26 cellular contexts compared by ENCODE assay signal in genomic region chr2:236689981-236690380, GRCh38.
"Had no signal": no experiment of that assay in that cellular context is flagged by ENCODE, and none has a peak within 500 bp of the region (broad histone marks: within the 10 kb centered on the region; RNA-seq: fewer than 3 reads in every experiment).

No MANE protein-coding gene starts in this region.

- ATAC-seq: activated naive CD8-positive, alpha-beta T cell treated with anti-CD3 and anti-CD28 coated beads, Interleukin-2, amount 50 U/mL, for 24 hours; activated T-cell treated with anti-CD3 and anti-CD28 coated beads, Interleukin-2, amount 50 U/mL, for 4 hours; activated T-helper 17 cell treated with anti-CD3 and anti-CD28 coated beads, Interleukin-2, amount 50 U/mL, for 72 hours; left lung; lower lobe of right lung; mucosa of descending colon; natural killer cell treated with Interleukin-12 subunit alpha and Interleukin-12 subunit beta and Interleukin-15 and Interleukin-18, amount 100 ng/mL, for 72 hours; right lobe of liver; stimulated activated effector memory CD8-positive, alpha-beta T cell treated with anti-CD3 and anti-CD28 coated beads, Interleukin-12 subunit alpha, Interleukin-12 subunit beta, amount 100 ng/mL, for 72 hours; upper lobe of right lung had no signal

- H3K9me3 Mint-ChIP-seq: activated CD4-positive, alpha-beta memory T cell treated with anti-CD3 and anti-CD28 coated beads, Interleukin-2, amount 10 ng/mL, durations not matched to agents 7 days and 5 days; activated CD4-positive, alpha-beta T cell treated with anti-CD3 and anti-CD28 coated beads, Interleukin-2, amount 10 ng/mL, durations not matched to agents 7 days and 5 days; activated naive CD4-positive, alpha-beta T cell treated with anti-CD3 and anti-CD28 coated beads, Interleukin-2, amount 50 U/mL, for 24 hours; activated naive CD8-positive, alpha-beta T cell treated with anti-CD3 and anti-CD28 coated beads, Interleukin-2, amount 50 U/mL, for 24 hours; activated T-cell treated with anti-CD3 and anti-CD28 coated beads, Interleukin-2, amount 50 U/mL, for 4 hours; activated T-helper 17 cell treated with anti-CD3 and anti-CD28 coated beads, Interleukin-2, amount 50 U/mL, for 72 hours; natural killer cell treated with Interleukin-12 subunit alpha and Interleukin-12 subunit beta and Interleukin-15 and Interleukin-18, amount 100 ng/mL, for 72 hours; stimulated activated effector memory CD8-positive, alpha-beta T cell treated with anti-CD3 and anti-CD28 coated beads, Interleukin-12 subunit alpha, Interleukin-12 subunit beta, amount 100 ng/mL, for 72 hours; stimulated activated naive CD8-positive, alpha-beta T cell treated with anti-CD3 and anti-CD28 coated beads, Interleukin-15, Interleukin-2, amounts not matched to agents 100 ng/mL and 50 ng/mL, for 24 hours had no signal

- DNase-seq: activated CD4-positive, alpha-beta memory T cell treated with anti-CD3 and anti-CD28 coated beads, Interleukin-2, amount 10 ng/mL, durations not matched to agents 7 days and 5 days; activated CD4-positive, alpha-beta T cell treated with anti-CD3 and anti-CD28 coated beads for 1 hour; activated CD4-positive, alpha-beta T cell treated with anti-CD3 and anti-CD28 coated beads, Interleukin-2, amount 10 ng/mL, durations not matched to agents 7 days and 5 days; activated gamma-delta T cell treated with Interleukin-2 at 50 U/mL for 16 hours; activated naive CD8-positive, alpha-beta T cell treated with anti-CD3 and anti-CD28 coated beads, Interleukin-2, amount 50 U/mL, for 24 hours; activated T-cell treated with anti-CD3 and anti-CD28 coated beads, Interleukin-2, amount 50 U/mL, for 4 hours; amygdala; dermis blood vessel endothelial cell; effector CD4-positive, alpha-beta T cell; left lung; lower lobe of right lung; mesendoderm; mucosa of descending colon; right lobe of liver; stimulated activated CD4-positive, alpha-beta T cell treated with anti-CD3 and anti-CD28 coated beads, Interleukin-12 subunit alpha, Interleukin-12 subunit beta, amount 100 ng/mL, for 4 hours; stimulated activated CD4-positive, alpha-beta T cell treated with anti-CD3 and anti-CD28 coated beads, Interleukin-4, amount 100 ng/mL, for 1 hour; substantia nigra; T-helper 2 cell; thyroid gland; upper lobe of right lung had no signal

- H3K4me1 Mint-ChIP-seq: activated CD4-positive, alpha-beta memory T cell treated with anti-CD3 and anti-CD28 coated beads, Interleukin-2, amount 10 ng/mL, durations not matched to agents 7 days and 5 days; activated CD4-positive, alpha-beta T cell treated with anti-CD3 and anti-CD28 coated beads, Interleukin-2, amount 10 ng/mL, durations not matched to agents 7 days and 5 days; activated naive CD4-positive, alpha-beta T cell treated with anti-CD3 and anti-CD28 coated beads, Interleukin-2, amount 50 U/mL, for 24 hours; activated naive CD8-positive, alpha-beta T cell treated with anti-CD3 and anti-CD28 coated beads, Interleukin-2, amount 50 U/mL, for 24 hours; activated T-helper 17 cell treated with anti-CD3 and anti-CD28 coated beads, Interleukin-2, amount 50 U/mL, for 72 hours had no signal

- H3K4me3 ChIP-seq: left lung, lower lobe of right lung, mucosa of descending colon, right lobe of liver, skin epidermis, thyroid gland, upper lobe of right lung had no signal

- H3K27ac ChIP-seq: left lung, lower lobe of right lung, right lobe of liver, skin epidermis, thyroid gland, upper lobe of right lung had no signal

- H3K4me1 ChIP-seq: left lung, lower lobe of right lung, right lobe of liver, upper lobe of right lung had no signal

- H3K27ac Mint-ChIP-seq: activated CD4-positive, alpha-beta memory T cell treated with anti-CD3 and anti-CD28 coated beads, Interleukin-2, amount 10 ng/mL, durations not matched to agents 7 days and 5 days; activated CD4-positive, alpha-beta T cell treated with anti-CD3 and anti-CD28 coated beads, Interleukin-2, amount 10 ng/mL, durations not matched to agents 7 days and 5 days; activated naive CD4-positive, alpha-beta T cell treated with anti-CD3 and anti-CD28 coated beads, Interleukin-2, amount 50 U/mL, for 24 hours; activated naive CD8-positive, alpha-beta T cell treated with anti-CD3 and anti-CD28 coated beads, Interleukin-2, amount 50 U/mL, for 24 hours; activated T-helper 17 cell treated with anti-CD3 and anti-CD28 coated beads, Interleukin-2, amount 50 U/mL, for 72 hours; natural killer cell treated with Interleukin-12 subunit alpha and Interleukin-12 subunit beta and Interleukin-15 and Interleukin-18, amount 100 ng/mL, for 72 hours; stimulated activated effector memory CD8-positive, alpha-beta T cell treated with anti-CD3 and anti-CD28 coated beads, Interleukin-12 subunit alpha, Interleukin-12 subunit beta, amount 100 ng/mL, for 72 hours; stimulated activated naive CD8-positive, alpha-beta T cell treated with anti-CD3 and anti-CD28 coated beads, Interleukin-15, Interleukin-2, amounts not matched to agents 100 ng/mL and 50 ng/mL, for 24 hours had no signal

- H3K9me3 ChIP-seq: left lung, lower lobe of right lung, mucosa of descending colon, right lobe of liver, thyroid gland, upper lobe of right lung had no signal

- H3K27me3 Mint-ChIP-seq: activated CD4-positive, alpha-beta T cell treated with anti-CD3 and anti-CD28 coated beads, Interleukin-2, amount 10 ng/mL, durations not matched to agents 7 days and 5 days had no signal

- H3K27me3 ChIP-seq: right lobe of liver, thyroid gland, upper lobe of right lung had no signal

- H3K4me3 Mint-ChIP-seq: activated CD4-positive, alpha-beta memory T cell treated with anti-CD3 and anti-CD28 coated beads, Interleukin-2, amount 10 ng/mL, durations not matched to agents 7 days and 5 days; activated CD4-positive, alpha-beta T cell treated with anti-CD3 and anti-CD28 coated beads, Interleukin-2, amount 10 ng/mL, durations not matched to agents 7 days and 5 days; activated naive CD4-positive, alpha-beta T cell treated with anti-CD3 and anti-CD28 coated beads, Interleukin-2, amount 50 U/mL, for 24 hours; activated naive CD8-positive, alpha-beta T cell treated with anti-CD3 and anti-CD28 coated beads, Interleukin-2, amount 50 U/mL, for 24 hours; activated T-cell treated with anti-CD3 and anti-CD28 coated beads, Interleukin-2, amount 50 U/mL, for 4 hours; activated T-helper 17 cell treated with anti-CD3 and anti-CD28 coated beads, Interleukin-2, amount 50 U/mL, for 72 hours; natural killer cell treated with Interleukin-12 subunit alpha and Interleukin-12 subunit beta and Interleukin-15 and Interleukin-18, amount 100 ng/mL, for 72 hours; stimulated activated effector memory CD8-positive, alpha-beta T cell treated with anti-CD3 and anti-CD28 coated beads, Interleukin-12 subunit alpha, Interleukin-12 subunit beta, amount 100 ng/mL, for 72 hours; stimulated activated naive CD8-positive, alpha-beta T cell treated with anti-CD3 and anti-CD28 coated beads, Interleukin-15, Interleukin-2, amounts not matched to agents 100 ng/mL and 50 ng/mL, for 24 hours had no signal

- H3K36me3 ChIP-seq: left lung, lower lobe of right lung, right lobe of liver, thyroid gland, upper lobe of right lung had no signal
